In genomic region chr10:88598060-88598459, GRCh38 we compare ENCODE assay signal across 12 cellular contexts. TPM values are rescaled to one million over a fixed set of nuclear protein-coding genes. Genes with fewer than 3 reads are reported as not detected.
DNase-seq lines count a peak whose midpoint lies in the region; ATAC-seq, FAIRE-seq and TF ChIP-seq lines count a peak whose summit lies in the region.
"Had no signal": no experiment of that assay in that cellular context is flagged by ENCODE, and none has a peak within 500 bp of the region (broad histone marks: within the 10 kb centered on the region; RNA-seq: fewer than 3 reads in every experiment).

No MANE protein-coding gene starts in this region.

- H3K4me2 ChIP-seq in HepG2 (ENCODE audit: low read depth, low read length) (no peak overlapping the region), KMS-11 (peak overlapping the region; percentile 52; the same call in 1 of the 2 replicates)

- no peak overlapping the region for H3K4me3 Mint-ChIP-seq in activated T-helper 2 cell treated with anti-CD3 and anti-CD28 coated beads, Interferon-gamma antibody, Interleukin-2, Interleukin-4, amounts not matched to agents 10 μg/mL and 5 μg/mL and 100 μg/mL, durations not matched to agents 14 hours and 24 hours and 36 hours (ENCODE audit: low read depth)
- H3K4me3 Mint-ChIP-seq in glutamatergic neuron (ENCODE audit: unreplicated experiment): no peak overlapping the region

- H3K36me3 ChIP-seq in right lobe of liver (no peaks in the 10 kb centered on the region), HepG2 (replicated peaks in 1 of 2; ENCODE audit: control insufficient read depth in 1 of 2, insufficient read depth in 2 of 2, low read length in 2 of 2) (no peaks in the 10 kb centered on the region), KMS-11 (ENCODE audit: insufficient read depth) (no peaks in the 10 kb centered on the region)

- DNase-seq in right lobe of liver (no peak), HepG2 (ENCODE audit: low spot score) (no peak), glutamatergic neuron (no peak), SW480 (ENCODE audit: low spot score) (no peak), cardiac septum (ENCODE audit: low spot score) (no peak)
- no peak for DNase-seq in activated T-helper 2 cell treated with anti-CD3 and anti-CD28 coated beads, Interferon-gamma antibody, Interleukin-2, Interleukin-4, amounts not matched to agents 10 μg/mL and 5 μg/mL and 100 μg/mL, durations not matched to agents 14 hours and 24 hours and 36 hours (ENCODE audit: low spot score)
- DNase-seq: activated T-cell treated with anti-CD3 and anti-CD28 coated beads for 4 hours, hypothalamus had no signal

- in situ Hi-C loops in HepG2 (cut with HindIII; ENCODE audit: extremely low pct_ligation_motif_present, low pct_unique_long_range_greater_than_20kb): no loop called here

- H3K79me2 ChIP-seq in HepG2 (ENCODE audit: insufficient read depth, low read length): no peaks in the 10 kb centered on the region
- H3K79me2 ChIP-seq in KMS-11 (ENCODE audit: insufficient read depth, low read depth): no peaks in the 10 kb centered on the region

- ATAC-seq in right lobe of liver (peak in 3 of 4 donors; percentile 22 to 35 (median 23)), HepG2 (no peak), HG02763 (IDR thresholded peaks at IDR 0.05; ENCODE audit: unreplicated experiment) (peak; percentile 90)

- no peak overlapping the region for H3K9ac ChIP-seq in HepG2 (ENCODE audit: insufficient read depth, low read depth, low read length)
- H3K9ac ChIP-seq in KMS-11: no peak overlapping the region

- WGBS in right lobe of liver (ENCODE audit: insufficient coverage, low coverage, low lambda C conversion rate, missing lambda C conversion rate): 58% methylated on average over 1 of the region's 1 CpG
- WGBS in HepG2 (ENCODE audit: low lambda C conversion rate): 2% methylated on average over 1 of the region's 1 CpG

- no peak overlapping the region for H3K4me3 ChIP-seq in right lobe of liver
- no peak overlapping the region for H3K4me3 ChIP-seq in HepG2 (replicated peaks in 1 of 3; ENCODE audit: insufficient read depth in 1 of 3, low read depth in 2 of 3, low read length in 3 of 3)
- H3K4me3 ChIP-seq in KMS-11 (IDR thresholded peaks at IDR 0.05; ENCODE audit: insufficient read depth, low read depth, low read length): no peak overlapping the region

- no peaks in the 10 kb centered on the region for H4K20me1 ChIP-seq in HepG2 (ENCODE audit: insufficient read depth, low read length)
- no peaks in the 10 kb centered on the region for H4K20me1 ChIP-seq in KMS-11 (ENCODE audit: insufficient read depth)

- H3K9me3 Mint-ChIP-seq in activated T-helper 2 cell treated with anti-CD3 and anti-CD28 coated beads, Interferon-gamma antibody, Interleukin-2, Interleukin-4, amounts not matched to agents 10 μg/mL and 5 μg/mL and 100 μg/mL, durations not matched to agents 14 hours and 24 hours and 36 hours: peaks cover 6% of the 10 kb centered on the region
- H3K9me3 Mint-ChIP-seq in glutamatergic neuron (ENCODE audit: unreplicated experiment): no peaks in the 10 kb centered on the region

- FAIRE-seq in HepG2 (lab: Jason Lieb, UNC): no peak

- intact Hi-C loops in right lobe of liver (cut with DNase I): no loop called here
- intact Hi-C loops in HepG2 (cut with micrococcal nuclease; ENCODE audit: unreplicated experiment): no loop called here
- intact Hi-C loops in activated T-helper 2 cell treated with anti-CD3 and anti-CD28 coated beads, Interferon-gamma antibody, Interleukin-2, Interleukin-4, amounts not matched to agents 10 μg/mL and 5 μg/mL and 100 μg/mL, durations not matched to agents 14 hours and 24 hours and 36 hours (cut with micrococcal nuclease): no loop called here
- intact Hi-C loops in cardiac septum (cut with DNase I): no loop called here

- TF ChIP-seq EP300 in HepG2 (IDR thresholded peaks at IDR 0.05; ENCODE audit: low read depth in 2 of 2, low read length in 2 of 2) (no peak), HepG2 (CRISPR knock-in tag; IDR thresholded peaks at IDR 0.05; ENCODE audit: borderline replicate concordance) (no peak)

- peaks cover 6% of the 10 kb centered on the region for H3K4me1 Mint-ChIP-seq in activated T-helper 2 cell treated with anti-CD3 and anti-CD28 coated beads, Interferon-gamma antibody, Interleukin-2, Interleukin-4, amounts not matched to agents 10 μg/mL and 5 μg/mL and 100 μg/mL, durations not matched to agents 14 hours and 24 hours and 36 hours (ENCODE audit: low read depth)
- H3K4me1 Mint-ChIP-seq in glutamatergic neuron (ENCODE audit: low read depth, unreplicated experiment): no peaks in the 10 kb centered on the region

- H3K27ac Mint-ChIP-seq in activated T-helper 2 cell treated with anti-CD3 and anti-CD28 coated beads, Interferon-gamma antibody, Interleukin-2, Interleukin-4, amounts not matched to agents 10 μg/mL and 5 μg/mL and 100 μg/mL, durations not matched to agents 14 hours and 24 hours and 36 hours: no peak overlapping the region
- no peak overlapping the region for H3K27ac Mint-ChIP-seq in glutamatergic neuron (ENCODE audit: unreplicated experiment)

- H3K9me3 ChIP-seq in right lobe of liver (no peaks in the 10 kb centered on the region), HepG2 (ENCODE audit: low read length) (no peaks in the 10 kb centered on the region)

- H2AFZ ChIP-seq in HepG2 (ENCODE audit: low read length) (no peak overlapping the region), KMS-11 (ENCODE audit: low read depth) (peak overlapping the region; percentile 41; the same call in 1 of the 2 replicates)

- peaks cover 9% of the 10 kb centered on the region for H3K27me3 Mint-ChIP-seq in activated T-helper 2 cell treated with anti-CD3 and anti-CD28 coated beads, Interferon-gamma antibody, Interleukin-2, Interleukin-4, amounts not matched to agents 10 μg/mL and 5 μg/mL and 100 μg/mL, durations not matched to agents 14 hours and 24 hours and 36 hours (ENCODE audit: low read depth)
- no peaks in the 10 kb centered on the region for H3K27me3 Mint-ChIP-seq in glutamatergic neuron (ENCODE audit: unreplicated experiment)

- BruUV-seq in HepG2 (replicated peaks; lab: Mats Ljungman, UMichigan): no TSS peak

- CTCF ChIA-PET in HepG2 (lab: Yijun Ruan, JAX; ENCODE audit: low intra/inter-chr PET ratio, low total read pairs): no interaction called here

- no peaks in the 10 kb centered on the region for H3K36me3 Mint-ChIP-seq in activated T-helper 2 cell treated with anti-CD3 and anti-CD28 coated beads, Interferon-gamma antibody, Interleukin-2, Interleukin-4, amounts not matched to agents 10 μg/mL and 5 μg/mL and 100 μg/mL, durations not matched to agents 14 hours and 24 hours and 36 hours (ENCODE audit: low read depth)
- no peaks in the 10 kb centered on the region for H3K36me3 Mint-ChIP-seq in glutamatergic neuron (ENCODE audit: unreplicated experiment)

- H3K27ac ChIP-seq in right lobe of liver (no peak overlapping the region), HepG2 (ENCODE audit: extremely low read length, insufficient read depth, low read length) (no peak overlapping the region), KMS-11 (peak overlapping the region; percentile 24; the same call in 1 of the 2 replicates)

- H3K4me1 ChIP-seq in right lobe of liver (no peaks in the 10 kb centered on the region), HepG2 (ENCODE audit: insufficient read depth, low read length) (no peaks in the 10 kb centered on the region), KMS-11 (ENCODE audit: low read depth, poor library complexity, severe bottlenecking) (peaks cover 18% of the 10 kb centered on the region)

- TF ChIP-seq CTCF in right lobe of liver (IDR thresholded peaks at IDR 0.05): no peak
- TF ChIP-seq CTCF in HepG2 (CRISPR knock-in tag; IDR thresholded peaks at IDR 0.05): no peak
- TF ChIP-seq CTCF in KMS-11 (conservative IDR thresholded peaks at IDR 0.05; ENCODE audit: low read depth, low read length): no peak
- TF ChIP-seq CTCF in glutamatergic neuron (IDR thresholded peaks at IDR 0.05; ENCODE audit: partially characterized antibody, unreplicated experiment): no peak

- POLR2A ChIA-PET in HepG2 (lab: Yijun Ruan, JAX): no interaction called here

- no peak for TF ChIP-seq RAD21 in HepG2 (CRISPR knock-in tag; IDR thresholded peaks at IDR 0.05)

- TF ChIP-seq POLR2A in right lobe of liver (IDR thresholded peaks at IDR 0.05): no peak
- no peak for TF ChIP-seq POLR2A in HepG2 (IDR thresholded peaks at IDR 0.05; ENCODE audit: insufficient read depth in 1 of 2, low read depth in 2 of 2, low read length in 2 of 2)

- no peaks in the 10 kb centered on the region for H3K27me3 ChIP-seq in right lobe of liver
- H3K27me3 ChIP-seq in HepG2 (ENCODE audit: control insufficient read depth in 1 of 2, insufficient read depth in 2 of 2, low read length in 2 of 2): no peaks in the 10 kb centered on the region
- no peaks in the 10 kb centered on the region for H3K27me3 ChIP-seq in KMS-11 (ENCODE audit: insufficient read depth, low read depth)

RNA-seq across cellular contexts. Expression of gene LIPJ, which starts 11.5 kb away (rescaled TPM):
- total RNA-seq in right lobe of liver: under 1 TPM; 0.06 to 0.42 (median 0.21) TPM
- total RNA-seq in HepG2 (2016; rRNA removed; fragmentation: Illumina TruSeq; extraction: Trizol): not detected in 2 replicates
- not detected in 2 replicates for total RNA-seq in HepG2 (2016; cell fraction: cytosol; rRNA removed; fragmentation: Illumina TruSeq; extraction: Trizol; ENCODE audit: low read depth)
- not detected in 2 replicates for total RNA-seq in HepG2 (2016; cell fraction: insoluble cytoplasmic fraction; rRNA removed; fragmentation: Illumina TruSeq; extraction: Trizol)
- total RNA-seq in HepG2 (2016; cell fraction: membrane; rRNA removed; fragmentation: Illumina TruSeq; extraction: Trizol): not detected in 2 replicates
- total RNA-seq in HepG2 (2016; cell fraction: nucleus; rRNA removed; fragmentation: Illumina TruSeq; extraction: Trizol): not detected in 2 replicates
- not detected in 2 replicates for polyA plus RNA-seq in HepG2 (2011; rRNA removed)
- polyA plus RNA-seq in HepG2 (2011; cell fraction: cytosol; rRNA removed): not detected in 2 replicates
- not detected in 2 replicates for polyA plus RNA-seq in HepG2 (2011; cell fraction: nucleus; rRNA removed)
- not detected in 2 replicates for polyA plus RNA-seq in HepG2 (2012)
- not detected in 2 replicates for polyA plus RNA-seq in HepG2 (2016; cell fraction: cytosol; fragmentation: Illumina TruSeq; extraction: Trizol; ENCODE audit: low read depth)
- polyA plus RNA-seq in HepG2 (2016; cell fraction: insoluble cytoplasmic fraction; fragmentation: Illumina TruSeq; extraction: Trizol; ENCODE audit: low read depth): not detected in 2 replicates
- not detected in 2 replicates for polyA plus RNA-seq in HepG2 (2016; cell fraction: membrane; fragmentation: Illumina TruSeq; extraction: Trizol; ENCODE audit: low read depth)
- not detected in 2 replicates for polyA plus RNA-seq in HepG2 (2016; cell fraction: nucleus; fragmentation: Illumina TruSeq; extraction: Trizol; ENCODE audit: insufficient read depth, low read depth)
- polyA minus RNA-seq in HepG2 (2011; rRNA and poly(A)+ RNA removed; ENCODE audit: low replicate concordance): not detected in 2 replicates
- polyA minus RNA-seq in HepG2 (2011; cell fraction: cytosol; rRNA and poly(A)+ RNA removed): not detected in 2 replicates
- polyA minus RNA-seq in HepG2 (2011; cell fraction: nucleus; rRNA and poly(A)+ RNA removed): not detected in 2 replicates
- not detected in 2 replicates for total RNA-seq in activated T-helper 2 cell treated with anti-CD3 and anti-CD28 coated beads, Interferon-gamma antibody, Interleukin-2, Interleukin-4, amounts not matched to agents 10 μg/mL and 5 μg/mL and 100 μg/mL, durations not matched to agents 14 hours and 24 hours and 36 hours
- 0.22 TPM for total RNA-seq in glutamatergic neuron (ENCODE audit: unreplicated experiment)
- total RNA-seq in cardiac septum: not detected
- total RNA-seq: chondrocyte had no signal
- polyA plus RNA-seq: AG04450 had no signal

RNA-seq across cellular contexts. Expression of gene RNLS, which starts 14.9 kb away (rescaled TPM):
- total RNA-seq in right lobe of liver (10 to 100 TPM in 1 of 6 experiments, 1 to 10 TPM in 5; 5.9 to 10.5 (median 7.3) TPM), HepG2 (2016; rRNA removed; fragmentation: Illumina TruSeq; extraction: Trizol) (not detected in 2 replicates), glutamatergic neuron (ENCODE audit: unreplicated experiment) (4.4 TPM), cardiac septum (10.4 TPM)
- total RNA-seq in HepG2 (2016; cell fraction: cytosol; rRNA removed; fragmentation: Illumina TruSeq; extraction: Trizol; ENCODE audit: low read depth): not detected in 2 replicates
- not detected in 2 replicates for total RNA-seq in HepG2 (2016; cell fraction: insoluble cytoplasmic fraction; rRNA removed; fragmentation: Illumina TruSeq; extraction: Trizol)
- not detected in 2 replicates for total RNA-seq in HepG2 (2016; cell fraction: membrane; rRNA removed; fragmentation: Illumina TruSeq; extraction: Trizol)
- not detected in 2 replicates for total RNA-seq in HepG2 (2016; cell fraction: nucleus; rRNA removed; fragmentation: Illumina TruSeq; extraction: Trizol)
- not detected in 2 replicates for polyA plus RNA-seq in HepG2 (2011; rRNA removed)
- not detected in 2 replicates for polyA plus RNA-seq in HepG2 (2011; cell fraction: cytosol; rRNA removed)
- polyA plus RNA-seq in HepG2 (2011; cell fraction: nucleus; rRNA removed): not detected in 2 replicates
- not detected in 2 replicates for polyA plus RNA-seq in HepG2 (2012)
- not detected in 2 replicates for polyA plus RNA-seq in HepG2 (2016; cell fraction: cytosol; fragmentation: Illumina TruSeq; extraction: Trizol; ENCODE audit: low read depth)
- polyA plus RNA-seq in HepG2 (2016; cell fraction: insoluble cytoplasmic fraction; fragmentation: Illumina TruSeq; extraction: Trizol; ENCODE audit: low read depth): not detected in 2 replicates
- polyA plus RNA-seq in HepG2 (2016; cell fraction: membrane; fragmentation: Illumina TruSeq; extraction: Trizol; ENCODE audit: low read depth): not detected in 2 replicates
- not detected in 2 replicates for polyA plus RNA-seq in HepG2 (2016; cell fraction: nucleus; fragmentation: Illumina TruSeq; extraction: Trizol; ENCODE audit: insufficient read depth, low read depth)
- not detected in 2 replicates for polyA minus RNA-seq in HepG2 (2011; rRNA and poly(A)+ RNA removed; ENCODE audit: low replicate concordance)
- not detected in 2 replicates for polyA minus RNA-seq in HepG2 (2011; cell fraction: cytosol; rRNA and poly(A)+ RNA removed)
- not detected in 2 replicates for polyA minus RNA-seq in HepG2 (2011; cell fraction: nucleus; rRNA and poly(A)+ RNA removed)
- total RNA-seq in activated T-helper 2 cell treated with anti-CD3 and anti-CD28 coated beads, Interferon-gamma antibody, Interleukin-2, Interleukin-4, amounts not matched to agents 10 μg/mL and 5 μg/mL and 100 μg/mL, durations not matched to agents 14 hours and 24 hours and 36 hours: 1.6 and 2.4 TPM in 2 replicates
